Comparison of ENCODE assay signal across 12 cellular contexts in genomic region chr10:14567421-14567820, GRCh38.
DNase-seq lines count a peak whose midpoint lies in the region; ATAC-seq and TF ChIP-seq lines count a peak whose summit lies in the region.
"Had no signal": no experiment of that assay in that cellular context is flagged by ENCODE, and none has a peak within 500 bp of the region (broad histone marks: within the 10 kb centered on the region; RNA-seq: fewer than 3 reads in every experiment).

No MANE protein-coding gene starts in this region.

- peaks cover 79% of the 10 kb centered on the region for H3K4me1 Mint-ChIP-seq in activated naive CD4-positive, alpha-beta T cell treated with anti-CD3 and anti-CD28 coated beads, Interleukin-2, amount 10 ng/mL, durations not matched to agents 7 days and 5 days
- peaks cover 81% of the 10 kb centered on the region for H3K4me1 Mint-ChIP-seq in activated T-helper 17 cell treated with anti-CD3 and anti-CD28 coated beads, Interleukin-2, amount 50 U/mL, for 72 hours

- H3K27ac ChIP-seq in liver (ENCODE audit: low read depth in 1 of 2, low read length in 2 of 2) (peak overlapping the region; percentile 21 to 78), thymus (ENCODE audit: low read depth) (peak overlapping the region; percentile 8)

- WGBS in liver: 75% methylated on average over 4 of the region's 4 CpGs
- 98% methylated on average over 4 of the region's 4 CpGs for WGBS in thymus

- H3K9me3 ChIP-seq in liver (ENCODE audit: control insufficient read depth in 4 of 4, low read length in 3 of 4): no peaks in the 10 kb centered on the region
- peaks cover 3% of the 10 kb centered on the region for H3K9me3 ChIP-seq in thymus (ENCODE audit: control insufficient read depth)
- H3K9me3 ChIP-seq in HAP-1: no peaks in the 10 kb centered on the region
- H3K9me3 ChIP-seq: upper lobe of left lung had no signal

- H3K36me3 ChIP-seq in liver (ENCODE audit: control insufficient read depth in 4 of 4, insufficient read depth in 3 of 4, low read depth in 1 of 4, low read length in 3 of 4): no peaks in the 10 kb centered on the region
- H3K36me3 ChIP-seq in thymus (ENCODE audit: control insufficient read depth, insufficient read depth): peaks cover 3% of the 10 kb centered on the region
- no peaks in the 10 kb centered on the region for H3K36me3 ChIP-seq in HAP-1 (replicated peaks)

- ATAC-seq in activated T-helper 17 cell treated with anti-CD3 and anti-CD28 coated beads, Interleukin-2, amount 50 U/mL, for 72 hours (replicated peaks): no peak
- no peak for ATAC-seq in GM18907 (IDR thresholded peaks at IDR 0.05; ENCODE audit: unreplicated experiment)

- DNase-seq in activated naive CD4-positive, alpha-beta T cell treated with anti-CD3 and anti-CD28 coated beads, Interleukin-2, amount 10 ng/mL, durations not matched to agents 7 days and 5 days: no peak
- DNase-seq in activated naive CD4-positive, alpha-beta T cell treated with Interleukin-2 at 50 U/mL for 16 hours: no peak
- DNase-seq in AG08395 (ENCODE audit: low spot score): no peak
- DNase-seq in HAP-1 (ENCODE audit: low spot score in 2 of 2): no peak
- DNase-seq: central memory CD4-positive, alpha-beta T cell; NCI-H1694 treated with DMSO at 0.1 percent for 48 hours; NCI-H510A treated with DMSO at 0.1 percent for 48 hours had no signal

- H3K4me1 ChIP-seq in liver (ENCODE audit: control insufficient read depth in 4 of 4, insufficient read depth in 4 of 4, low read length in 3 of 4) (peaks cover 12 to 64% (median 25%) of the 10 kb centered on the region in 4 donors), thymus (ENCODE audit: control insufficient read depth, insufficient read depth, low read length) (peaks cover 13% of the 10 kb centered on the region), HAP-1 (no peaks in the 10 kb centered on the region; the same call in 1 of the 2 replicates)

- no peak overlapping the region for H3K9ac ChIP-seq in liver (ENCODE audit: low read depth in 1 of 2, low read length in 2 of 2)

- in situ Hi-C loops in HAP-1 (cut with MboI; ENCODE audit: low sequenced_read_pairs): no loop called here

- no peaks in the 10 kb centered on the region for H3K27me3 Mint-ChIP-seq in activated naive CD4-positive, alpha-beta T cell treated with anti-CD3 and anti-CD28 coated beads, Interleukin-2, amount 10 ng/mL, durations not matched to agents 7 days and 5 days
- H3K27me3 Mint-ChIP-seq in activated T-helper 17 cell treated with anti-CD3 and anti-CD28 coated beads, Interleukin-2, amount 50 U/mL, for 72 hours: no peaks in the 10 kb centered on the region

- H3K9me3 Mint-ChIP-seq in activated naive CD4-positive, alpha-beta T cell treated with anti-CD3 and anti-CD28 coated beads, Interleukin-2, amount 10 ng/mL, durations not matched to agents 7 days and 5 days: peaks cover 12% of the 10 kb centered on the region
- H3K9me3 Mint-ChIP-seq in activated T-helper 17 cell treated with anti-CD3 and anti-CD28 coated beads, Interleukin-2, amount 50 U/mL, for 72 hours: no peaks in the 10 kb centered on the region

- CTCF ChIA-PET in activated naive CD4-positive, alpha-beta T cell treated with anti-CD3 and anti-CD28 coated beads, Interleukin-2, amount 10 ng/mL, durations not matched to agents 7 days and 5 days (lab: Charles Lee): no interaction called here

- peak overlapping the region; percentile 68 for H3K27ac Mint-ChIP-seq in activated naive CD4-positive, alpha-beta T cell treated with anti-CD3 and anti-CD28 coated beads, Interleukin-2, amount 10 ng/mL, durations not matched to agents 7 days and 5 days
- peak overlapping the region; percentile 94 for H3K27ac Mint-ChIP-seq in activated T-helper 17 cell treated with anti-CD3 and anti-CD28 coated beads, Interleukin-2, amount 50 U/mL, for 72 hours

- TF ChIP-seq RAD21 in liver (IDR thresholded peaks at IDR 0.05): no peak

- no peak overlapping the region for H3K4me3 Mint-ChIP-seq in activated naive CD4-positive, alpha-beta T cell treated with anti-CD3 and anti-CD28 coated beads, Interleukin-2, amount 10 ng/mL, durations not matched to agents 7 days and 5 days
- H3K4me3 Mint-ChIP-seq in activated T-helper 17 cell treated with anti-CD3 and anti-CD28 coated beads, Interleukin-2, amount 50 U/mL, for 72 hours: peak overlapping the region; percentile 82

- TF ChIP-seq CTCF in liver (IDR thresholded peaks at IDR 0.05; ENCODE audit: low read depth, low read length, missing input control): no peak

- peaks cover 70% of the 10 kb centered on the region for H3K36me3 Mint-ChIP-seq in activated naive CD4-positive, alpha-beta T cell treated with anti-CD3 and anti-CD28 coated beads, Interleukin-2, amount 10 ng/mL, durations not matched to agents 7 days and 5 days
- peaks cover 98% of the 10 kb centered on the region for H3K36me3 Mint-ChIP-seq in activated T-helper 17 cell treated with anti-CD3 and anti-CD28 coated beads, Interleukin-2, amount 50 U/mL, for 72 hours (ENCODE audit: low read depth)

- no peak overlapping the region for H3K4me3 ChIP-seq in liver (ENCODE audit: low read depth in 1 of 3, low read length in 3 of 3)
- no peak overlapping the region for H3K4me3 ChIP-seq in thymus (ENCODE audit: low read length)
- no peak overlapping the region for H3K4me3 ChIP-seq in HAP-1
- H3K4me3 ChIP-seq: upper lobe of left lung had no signal

- H3K27me3 ChIP-seq in liver (ENCODE audit: control insufficient read depth in 4 of 4, insufficient read depth in 4 of 4, low read length in 3 of 4) (no peaks in the 10 kb centered on the region), thymus (ENCODE audit: control insufficient read depth, insufficient read depth) (no peaks in the 10 kb centered on the region), HAP-1 (ENCODE audit: low read depth) (no peaks in the 10 kb centered on the region)
- H3K27me3 ChIP-seq: upper lobe of left lung had no signal

TF ChIP-seq in liver, 16 proteins besides CTCF, POLR2A, EP300 and RAD21:
- TF ChIP-seq FOXA1 (IDR thresholded peaks at IDR 0.05) (no peak), GABPA (IDR thresholded peaks at IDR 0.05 in 1 of 2, conservative IDR thresholded peaks at IDR 0.05 in 1 of 2) (no peak), HNF4A (conservative IDR thresholded peaks at IDR 0.05) (peak; percentile 57 to 71), FOXA2 (IDR thresholded peaks at IDR 0.05) (no peak), SP1 (IDR thresholded peaks at IDR 0.05) (peak; percentile 37), MAX (IDR thresholded peaks at IDR 0.05) (no peak), NR2F2 (IDR thresholded peaks at IDR 0.05) (no peak), HNF4G (IDR thresholded peaks at IDR 0.05) (peak; percentile 32)
